ENCODE assay signal across 34 cellular contexts in genomic region chr4:26579169-26579568, GRCh38.
"Had no signal": no experiment of that assay in that cellular context is flagged by ENCODE, and none has a peak within 500 bp of the region (broad histone marks: within the 10 kb centered on the region; RNA-seq: fewer than 3 reads in every experiment).

No MANE protein-coding gene starts in this region.

- H3K9me3 ChIP-seq: MG63 had no signal

- H3K36me3 ChIP-seq: MG63 had no signal

- H3K27me3 ChIP-seq: MG63 had no signal

- H3K4me3 ChIP-seq: MG63 had no signal

- DNase-seq: Karpas-422, Kasumi-1, MG63, MM.1S, MV-4-11, NCI-H1048, NCI-H1092, NCI-H1092 treated with DMSO at 0.1 percent for 48 hours, NCI-H1105, NCI-H1105 treated with DMSO at 0.1 percent for 48 hours, NCI-H1417, NCI-H1417 treated with DMSO at 0.1 percent for 48 hours, NCI-H1436, NCI-H1436 treated with DMSO at 0.1 percent for 48 hours, NCI-H146, NCI-H1694, NCI-H1694 treated with DMSO at 0.1 percent for 48 hours, NCI-H187, NCI-H187 treated with DMSO at 0.1 percent for 48 hours, NCI-H1930, NCI-H2029, NCI-H2029 treated with DMSO at 0.1 percent for 48 hours, NCI-H2081, NCI-H2081 treated with DMSO at 0.1 percent for 48 hours, NCI-H2107, NCI-H2171, NCI-H2171 treated with DMSO at 0.1 percent for 48 hours, NCI-H2227 treated with DMSO at 0.1 percent for 48 hours, NCI-H226, NCI-H345, NCI-H446, NCI-H446 treated with DMSO at 0.1 percent for 48 hours, NCI-H510A, NCI-H510A treated with DMSO at 0.1 percent for 48 hours had no signal
